1 cellular context compared by ENCODE assay signal in the genomic region with DNA sequence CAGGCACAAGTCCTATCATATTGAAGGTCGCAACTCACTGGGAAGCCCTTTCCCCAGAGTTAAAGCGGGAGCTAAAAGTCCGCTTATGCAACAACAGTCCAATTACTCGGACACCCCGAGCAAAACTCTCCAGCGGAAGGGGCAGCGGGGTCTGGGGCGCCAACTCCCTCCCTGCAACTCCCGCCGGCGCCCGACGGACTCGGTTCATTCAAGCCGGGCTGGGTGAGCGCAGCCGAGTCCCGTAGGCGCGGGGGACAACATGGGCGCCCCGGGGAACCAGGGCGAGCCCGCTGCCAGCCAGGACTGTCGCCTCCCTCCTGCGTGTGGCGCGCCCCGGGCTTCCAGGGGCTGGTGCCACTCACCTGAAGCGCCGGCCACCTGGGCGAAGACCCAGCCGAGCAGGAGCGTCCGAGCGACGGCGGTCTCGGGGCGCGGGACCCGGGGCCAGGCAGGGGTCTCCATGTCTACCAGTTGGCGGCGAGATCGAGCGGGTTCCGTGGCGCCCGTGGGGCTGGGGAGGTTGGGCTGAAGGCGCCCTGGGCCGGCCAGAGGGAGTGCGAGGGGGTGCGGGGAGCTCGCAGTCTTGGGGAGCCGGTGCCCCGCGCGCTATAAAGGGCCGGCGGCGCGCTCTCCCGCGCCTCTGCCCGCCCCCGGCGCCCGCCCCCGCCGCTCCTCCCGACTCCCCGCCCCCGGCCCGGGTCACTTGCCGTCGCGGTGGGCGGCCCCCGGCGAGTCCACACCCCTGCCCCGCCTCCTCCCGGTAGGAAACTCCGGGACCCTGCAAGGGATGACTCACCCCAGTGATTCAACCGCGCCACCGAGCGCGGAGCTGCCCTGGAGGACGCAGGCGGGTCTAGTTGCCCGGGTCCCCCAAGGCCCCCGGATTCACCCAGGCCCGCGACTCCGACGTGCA.
A peak's percentile ranks its signal among the peaks of the same experiment; 100 is the strongest.
TF ChIP-seq lines count a peak whose summit lies in the region.

A gene (minus strand): TSS at position 585 of the 913 bp plus-strand sequence. CDS start 123 bp downstream, at position 462.

TF ChIP-seq in HepG2, 621 proteins besides CTCF, POLR2A, EP300 and RAD21 (continued from another document and continues in another):
- TF ChIP-seq, protein P1, sequence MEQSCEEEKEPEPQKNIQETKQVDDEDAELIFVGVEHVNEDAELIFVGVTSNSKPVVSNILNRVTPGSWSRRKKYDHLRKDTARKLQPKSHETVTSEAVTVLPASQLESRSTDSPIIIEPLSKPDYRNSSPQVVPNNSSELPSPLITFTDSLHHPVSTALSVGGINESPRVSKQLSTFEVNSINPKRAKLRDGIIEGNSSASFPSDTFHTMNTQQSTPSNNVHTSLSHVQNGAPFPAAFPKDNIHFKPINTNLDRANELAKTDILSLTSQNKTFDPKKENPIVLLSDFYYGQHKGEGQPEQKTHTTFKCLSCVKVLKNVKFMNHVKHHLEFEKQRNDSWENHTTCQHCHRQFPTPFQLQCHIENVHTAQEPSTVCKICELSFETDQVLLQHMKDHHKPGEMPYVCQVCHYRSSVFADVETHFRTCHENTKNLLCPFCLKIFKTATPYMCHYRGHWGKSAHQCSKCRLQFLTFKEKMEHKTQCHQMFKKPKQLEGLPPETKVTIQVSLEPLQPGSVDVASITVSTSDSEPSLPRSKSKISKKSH (CRISPR knock-in tag; IDR thresholded peaks at IDR 0.05; ENCODE audit: borderline replicate concordance), result peak; percentile 57; the same call in 1 of the 2 replicates
- TF ChIP-seq KLF13 (CRISPR knock-in tag; IDR thresholded peaks at IDR 0.05), result no peak
- TF ChIP-seq ZC3H13 (CRISPR knock-in tag; IDR thresholded peaks at IDR 0.05), result no peak
- TF ChIP-seq ZNF264 (CRISPR knock-in tag; IDR thresholded peaks at IDR 0.05), result 0 out of 2 replicates have a peak, but pooled peaks have one; percentile 58
- TF ChIP-seq, protein P2, sequence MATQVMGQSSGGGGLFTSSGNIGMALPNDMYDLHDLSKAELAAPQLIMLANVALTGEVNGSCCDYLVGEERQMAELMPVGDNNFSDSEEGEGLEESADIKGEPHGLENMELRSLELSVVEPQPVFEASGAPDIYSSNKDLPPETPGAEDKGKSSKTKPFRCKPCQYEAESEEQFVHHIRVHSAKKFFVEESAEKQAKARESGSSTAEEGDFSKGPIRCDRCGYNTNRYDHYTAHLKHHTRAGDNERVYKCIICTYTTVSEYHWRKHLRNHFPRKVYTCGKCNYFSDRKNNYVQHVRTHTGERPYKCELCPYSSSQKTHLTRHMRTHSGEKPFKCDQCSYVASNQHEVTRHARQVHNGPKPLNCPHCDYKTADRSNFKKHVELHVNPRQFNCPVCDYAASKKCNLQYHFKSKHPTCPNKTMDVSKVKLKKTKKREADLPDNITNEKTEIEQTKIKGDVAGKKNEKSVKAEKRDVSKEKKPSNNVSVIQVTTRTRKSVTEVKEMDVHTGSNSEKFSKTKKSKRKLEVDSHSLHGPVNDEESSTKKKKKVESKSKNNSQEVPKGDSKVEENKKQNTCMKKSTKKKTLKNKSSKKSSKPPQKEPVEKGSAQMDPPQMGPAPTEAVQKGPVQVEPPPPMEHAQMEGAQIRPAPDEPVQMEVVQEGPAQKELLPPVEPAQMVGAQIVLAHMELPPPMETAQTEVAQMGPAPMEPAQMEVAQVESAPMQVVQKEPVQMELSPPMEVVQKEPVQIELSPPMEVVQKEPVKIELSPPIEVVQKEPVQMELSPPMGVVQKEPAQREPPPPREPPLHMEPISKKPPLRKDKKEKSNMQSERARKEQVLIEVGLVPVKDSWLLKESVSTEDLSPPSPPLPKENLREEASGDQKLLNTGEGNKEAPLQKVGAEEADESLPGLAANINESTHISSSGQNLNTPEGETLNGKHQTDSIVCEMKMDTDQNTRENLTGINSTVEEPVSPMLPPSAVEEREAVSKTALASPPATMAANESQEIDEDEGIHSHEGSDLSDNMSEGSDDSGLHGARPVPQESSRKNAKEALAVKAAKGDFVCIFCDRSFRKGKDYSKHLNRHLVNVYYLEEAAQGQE (IDR thresholded peaks at IDR 0.05; ENCODE audit: borderline replicate concordance in 1 of 2, low read depth in 1 of 2, low read length in 2 of 2), result no peak
- no peak for TF ChIP-seq HCFC1 (IDR thresholded peaks at IDR 0.05; ENCODE audit: low read depth, low read length)
- TF ChIP-seq KAT7 (CRISPR knock-in tag; IDR thresholded peaks at IDR 0.05; ENCODE audit: borderline replicate concordance), result no peak
- TF ChIP-seq ZNF547 (CRISPR knock-in tag; IDR thresholded peaks at IDR 0.05), result 0 out of 2 replicates have a peak, but pooled peaks have one; percentile 23
- no peak for TF ChIP-seq ZNF879 (CRISPR knock-in tag; IDR thresholded peaks at IDR 0.05)
- no peak for TF ChIP-seq MEIS2 (CRISPR knock-in tag; IDR thresholded peaks at IDR 0.05)
- TF ChIP-seq ZFP1 (CRISPR knock-in tag; IDR thresholded peaks at IDR 0.05), result no peak
- no peak for TF ChIP-seq ZNF510 (CRISPR knock-in tag; IDR thresholded peaks at IDR 0.05; ENCODE audit: low read depth)
- TF ChIP-seq HIVEP1 (CRISPR knock-in tag; IDR thresholded peaks at IDR 0.05), result peak; percentile 85
- peak; percentile 62 for TF ChIP-seq ASH2L (IDR thresholded peaks at IDR 0.05; ENCODE audit: insufficient read length, low read depth, low read length)
- no peak for TF ChIP-seq ZNF644 (CRISPR knock-in tag; IDR thresholded peaks at IDR 0.05; ENCODE audit: low read depth)
- TF ChIP-seq RNF2 (conservative IDR thresholded peaks at IDR 0.05; ENCODE audit: low read depth), result no peak
- TF ChIP-seq, protein P3, sequence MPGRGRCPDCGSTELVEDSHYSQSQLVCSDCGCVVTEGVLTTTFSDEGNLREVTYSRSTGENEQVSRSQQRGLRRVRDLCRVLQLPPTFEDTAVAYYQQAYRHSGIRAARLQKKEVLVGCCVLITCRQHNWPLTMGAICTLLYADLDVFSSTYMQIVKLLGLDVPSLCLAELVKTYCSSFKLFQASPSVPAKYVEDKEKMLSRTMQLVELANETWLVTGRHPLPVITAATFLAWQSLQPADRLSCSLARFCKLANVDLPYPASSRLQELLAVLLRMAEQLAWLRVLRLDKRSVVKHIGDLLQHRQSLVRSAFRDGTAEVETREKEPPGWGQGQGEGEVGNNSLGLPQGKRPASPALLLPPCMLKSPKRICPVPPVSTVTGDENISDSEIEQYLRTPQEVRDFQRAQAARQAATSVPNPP (CRISPR knock-in tag; IDR thresholded peaks at IDR 0.05), result no peak
- TF ChIP-seq ZNF260 (CRISPR knock-in tag; IDR thresholded peaks at IDR 0.05; ENCODE audit: borderline replicate concordance, low read depth), result no peak
- no peak for TF ChIP-seq MBNL3 (CRISPR knock-in tag; conservative IDR thresholded peaks at IDR 0.05)
- TF ChIP-seq, protein P4, sequence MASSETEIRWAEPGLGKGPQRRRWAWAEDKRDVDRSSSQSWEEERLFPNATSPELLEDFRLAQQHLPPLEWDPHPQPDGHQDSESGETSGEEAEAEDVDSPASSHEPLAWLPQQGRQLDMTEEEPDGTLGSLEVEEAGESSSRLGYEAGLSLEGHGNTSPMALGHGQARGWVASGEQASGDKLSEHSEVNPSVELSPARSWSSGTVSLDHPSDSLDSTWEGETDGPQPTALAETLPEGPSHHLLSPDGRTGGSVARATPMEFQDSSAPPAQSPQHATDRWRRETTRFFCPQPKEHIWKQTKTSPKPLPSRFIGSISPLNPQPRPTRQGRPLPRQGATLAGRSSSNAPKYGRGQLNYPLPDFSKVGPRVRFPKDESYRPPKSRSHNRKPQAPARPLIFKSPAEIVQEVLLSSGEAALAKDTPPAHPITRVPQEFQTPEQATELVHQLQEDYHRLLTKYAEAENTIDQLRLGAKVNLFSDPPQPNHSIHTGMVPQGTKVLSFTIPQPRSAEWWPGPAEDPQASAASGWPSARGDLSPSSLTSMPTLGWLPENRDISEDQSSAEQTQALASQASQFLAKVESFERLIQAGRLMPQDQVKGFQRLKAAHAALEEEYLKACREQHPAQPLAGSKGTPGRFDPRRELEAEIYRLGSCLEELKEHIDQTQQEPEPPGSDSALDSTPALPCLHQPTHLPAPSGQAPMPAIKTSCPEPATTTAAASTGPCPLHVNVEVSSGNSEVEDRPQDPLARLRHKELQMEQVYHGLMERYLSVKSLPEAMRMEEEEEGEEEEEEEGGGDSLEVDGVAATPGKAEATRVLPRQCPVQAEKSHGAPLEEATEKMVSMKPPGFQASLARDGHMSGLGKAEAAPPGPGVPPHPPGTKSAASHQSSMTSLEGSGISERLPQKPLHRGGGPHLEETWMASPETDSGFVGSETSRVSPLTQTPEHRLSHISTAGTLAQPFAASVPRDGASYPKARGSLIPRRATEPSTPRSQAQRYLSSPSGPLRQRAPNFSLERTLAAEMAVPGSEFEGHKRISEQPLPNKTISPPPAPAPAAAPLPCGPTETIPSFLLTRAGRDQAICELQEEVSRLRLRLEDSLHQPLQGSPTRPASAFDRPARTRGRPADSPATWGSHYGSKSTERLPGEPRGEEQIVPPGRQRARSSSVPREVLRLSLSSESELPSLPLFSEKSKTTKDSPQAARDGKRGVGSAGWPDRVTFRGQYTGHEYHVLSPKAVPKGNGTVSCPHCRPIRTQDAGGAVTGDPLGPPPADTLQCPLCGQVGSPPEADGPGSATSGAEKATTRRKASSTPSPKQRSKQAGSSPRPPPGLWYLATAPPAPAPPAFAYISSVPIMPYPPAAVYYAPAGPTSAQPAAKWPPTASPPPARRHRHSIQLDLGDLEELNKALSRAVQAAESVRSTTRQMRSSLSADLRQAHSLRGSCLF (CRISPR knock-in tag; IDR thresholded peaks at IDR 0.05; ENCODE audit: borderline replicate concordance), result 0 out of 2 replicates have a peak, but pooled peaks have one; percentile 16
- no peak for TF ChIP-seq NFIC (IDR thresholded peaks at IDR 0.05; ENCODE audit: low read length)
- peak; percentile 41; the same call in 1 of the 2 replicates for TF ChIP-seq ZMYM4 (CRISPR knock-in tag; IDR thresholded peaks at IDR 0.05)
- no peak for TF ChIP-seq KDM3A (CRISPR knock-in tag; IDR thresholded peaks at IDR 0.05; ENCODE audit: low read depth)
- no peak; the same call in 1 of the 2 replicates for TF ChIP-seq RFXAP (CRISPR knock-in tag; IDR thresholded peaks at IDR 0.05; ENCODE audit: borderline replicate concordance)
- TF ChIP-seq PRPF4 (IDR thresholded peaks at IDR 0.05; ENCODE audit: low read depth, low read length, poor library complexity, severe bottlenecking), result no peak
- 0 out of 2 replicates have a peak, but pooled peaks have one; percentile 50 for TF ChIP-seq MAF1 (CRISPR knock-in tag; IDR thresholded peaks at IDR 0.05; ENCODE audit: borderline replicate concordance)
- no peak for TF ChIP-seq AHR (CRISPR knock-in tag; IDR thresholded peaks at IDR 0.05)
- TF ChIP-seq, protein P5, sequence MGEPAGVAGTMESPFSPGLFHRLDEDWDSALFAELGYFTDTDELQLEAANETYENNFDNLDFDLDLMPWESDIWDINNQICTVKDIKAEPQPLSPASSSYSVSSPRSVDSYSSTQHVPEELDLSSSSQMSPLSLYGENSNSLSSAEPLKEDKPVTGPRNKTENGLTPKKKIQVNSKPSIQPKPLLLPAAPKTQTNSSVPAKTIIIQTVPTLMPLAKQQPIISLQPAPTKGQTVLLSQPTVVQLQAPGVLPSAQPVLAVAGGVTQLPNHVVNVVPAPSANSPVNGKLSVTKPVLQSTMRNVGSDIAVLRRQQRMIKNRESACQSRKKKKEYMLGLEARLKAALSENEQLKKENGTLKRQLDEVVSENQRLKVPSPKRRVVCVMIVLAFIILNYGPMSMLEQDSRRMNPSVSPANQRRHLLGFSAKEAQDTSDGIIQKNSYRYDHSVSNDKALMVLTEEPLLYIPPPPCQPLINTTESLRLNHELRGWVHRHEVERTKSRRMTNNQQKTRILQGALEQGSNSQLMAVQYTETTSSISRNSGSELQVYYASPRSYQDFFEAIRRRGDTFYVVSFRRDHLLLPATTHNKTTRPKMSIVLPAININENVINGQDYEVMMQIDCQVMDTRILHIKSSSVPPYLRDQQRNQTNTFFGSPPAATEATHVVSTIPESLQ (CRISPR knock-in tag; conservative IDR thresholded peaks at IDR 0.05), result no peak
- no peak for TF ChIP-seq ZFP36 (IDR thresholded peaks at IDR 0.05; ENCODE audit: borderline replicate concordance, low read depth, low read length, partially characterized antibody)
- 0 out of 2 replicates have a peak, but pooled peaks have one; percentile 31 for TF ChIP-seq ZNF629 (CRISPR knock-in tag; conservative IDR thresholded peaks at IDR 0.05)
- TF ChIP-seq CCDC6 (CRISPR knock-in tag; IDR thresholded peaks at IDR 0.05), result peak; percentile 72; the same call in 1 of the 2 replicates
